In the genomic region with DNA sequence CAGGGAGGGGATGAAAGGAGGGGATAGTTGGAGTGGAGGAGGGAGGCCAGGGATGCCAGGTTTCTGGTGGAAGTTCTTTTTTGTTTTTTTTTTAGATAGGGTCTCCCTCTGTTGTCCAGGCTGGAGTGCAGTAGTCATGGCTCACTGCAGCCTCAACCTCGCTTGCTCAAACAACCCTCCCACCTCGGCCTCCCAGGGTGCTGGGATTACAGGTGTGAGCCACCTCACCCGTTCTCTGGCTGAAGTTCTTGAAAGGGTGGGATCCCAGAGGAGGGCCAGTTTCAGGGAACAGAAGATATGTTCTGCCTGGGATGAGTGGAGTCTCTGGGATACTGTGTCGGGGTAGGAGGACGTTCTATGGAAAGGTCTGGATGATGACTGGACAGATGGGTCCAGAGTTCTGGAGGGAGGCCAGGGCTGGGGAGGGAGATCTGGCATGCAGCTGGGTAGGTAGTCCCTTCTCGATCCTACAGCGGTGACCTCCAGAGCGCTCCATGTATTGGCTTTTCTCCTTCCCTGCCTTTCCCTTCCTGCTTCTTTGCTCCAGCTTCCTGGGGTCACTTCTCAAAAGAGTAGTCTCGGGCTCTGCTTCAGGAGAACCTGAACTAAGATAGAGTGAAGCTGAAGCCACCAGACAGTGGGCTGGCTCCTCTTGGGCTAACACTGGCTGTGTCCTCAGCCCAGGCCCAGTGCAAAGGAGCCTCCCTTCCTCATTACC, we compare ENCODE assay signal across 13 cellular contexts.
"Had no signal": no experiment of that assay in that cellular context is flagged by ENCODE, and none has a peak within 500 bp of the region (broad histone marks: within the 10 kb centered on the region; RNA-seq: fewer than 3 reads in every experiment).

No MANE protein-coding gene starts in this region.

- H3K27ac ChIP-seq: pancreas, VCaP had no signal

- H3K4me2 ChIP-seq: SK-N-SH had no signal

- H3K9me3 ChIP-seq: lower lobe of right lung, pancreas, SK-N-SH had no signal

- H3K4me3 ChIP-seq: lower lobe of right lung, pancreas had no signal

- DNase-seq: activated CD4-positive, alpha-beta T cell treated with anti-CD3 and anti-CD28 coated beads for 4 hours; activated CD8-positive, alpha-beta memory T cell treated with anti-CD3 and anti-CD28 coated beads, Interleukin-2, amount 50 U/mL, for 4 hours; activated CD8-positive, alpha-beta T cell treated with anti-CD3 and anti-CD28 coated beads for 36 hours; activated naive CD4-positive, alpha-beta T cell treated with Interleukin-2 at 50 U/mL for 16 hours; endodermal cell; hippocampal formation; lower lobe of right lung; SK-N-SH; stimulated activated CD4-positive, alpha-beta T cell treated with anti-CD3 and anti-CD28 coated beads, Interleukin-15, amount 100 ng/mL, for 24 hours; T-helper 1 cell had no signal

- H3K27me3 ChIP-seq: pancreas had no signal

- H3K9me3 Mint-ChIP-seq: activated CD8-positive, alpha-beta T cell treated with anti-CD3 and anti-CD28 coated beads for 36 hours; central memory CD8-positive, alpha-beta T cell; endodermal cell had no signal

- H3K4me3 Mint-ChIP-seq: activated CD8-positive, alpha-beta T cell treated with anti-CD3 and anti-CD28 coated beads for 36 hours; central memory CD8-positive, alpha-beta T cell; endodermal cell had no signal

- H3K9ac ChIP-seq: SK-N-SH had no signal

- H3K27ac Mint-ChIP-seq: activated CD8-positive, alpha-beta T cell treated with anti-CD3 and anti-CD28 coated beads for 36 hours; endodermal cell had no signal

- H3K27me3 Mint-ChIP-seq: activated CD8-positive, alpha-beta T cell treated with anti-CD3 and anti-CD28 coated beads for 36 hours; central memory CD8-positive, alpha-beta T cell had no signal

- H3K4me1 ChIP-seq: pancreas had no signal

- H3K9me2 ChIP-seq: SK-N-SH had no signal

- H3K36me3 ChIP-seq: lower lobe of right lung, pancreas had no signal

- ATAC-seq: activated CD8-positive, alpha-beta T cell treated with anti-CD3 and anti-CD28 coated beads for 36 hours had no signal

- FAIRE-seq: pancreas had no signal
